In genomic region chr10:118729641-118730258, GRCh38 we compare ENCODE assay signal across 8 cellular contexts. TPM values are rescaled to one million over a fixed set of nuclear protein-coding genes. Genes with fewer than 3 reads are reported as not detected.
DNase-seq lines count a peak whose midpoint lies in the region; ATAC-seq and TF ChIP-seq lines count a peak whose summit lies in the region.

No MANE protein-coding gene starts in this region.

- peak; percentile 81 for ATAC-seq in GM21390 (IDR thresholded peaks at IDR 0.05; ENCODE audit: unreplicated experiment)
- peak; percentile 82 for ATAC-seq in HG03571 (IDR thresholded peaks at IDR 0.05; ENCODE audit: unreplicated experiment)
- peak; percentile 75 for ATAC-seq in stimulated activated effector memory CD8-positive, alpha-beta T cell treated with anti-CD3 and anti-CD28 coated beads, Interleukin-12 subunit alpha, Interleukin-12 subunit beta, amount 100 ng/mL, for 72 hours
- ATAC-seq in activated CD4-positive, CD25-positive, alpha-beta regulatory T cell treated with anti-CD3 and anti-CD28 coated beads, Interleukin-2, amount 50 U/mL, for 24 hours: no peak

- H3K4me1 Mint-ChIP-seq in stimulated activated effector memory CD8-positive, alpha-beta T cell treated with anti-CD3 and anti-CD28 coated beads, Interleukin-12 subunit alpha, Interleukin-12 subunit beta, amount 100 ng/mL, for 72 hours: peaks cover 48% of the 10 kb centered on the region

- H3K36me3 Mint-ChIP-seq in stimulated activated effector memory CD8-positive, alpha-beta T cell treated with anti-CD3 and anti-CD28 coated beads, Interleukin-12 subunit alpha, Interleukin-12 subunit beta, amount 100 ng/mL, for 72 hours: peaks cover 19% of the 10 kb centered on the region

- H3K9me3 Mint-ChIP-seq in stimulated activated effector memory CD8-positive, alpha-beta T cell treated with anti-CD3 and anti-CD28 coated beads, Interleukin-12 subunit alpha, Interleukin-12 subunit beta, amount 100 ng/mL, for 72 hours: no peaks in the 10 kb centered on the region

- H3K27ac ChIP-seq in dorsolateral prefrontal cortex: peak overlapping the region in 30 of 59 donors; percentile 4 to 60 (median 28)

- no peaks in the 10 kb centered on the region for H3K27me3 ChIP-seq in dorsolateral prefrontal cortex

- no peak for TF ChIP-seq CTCF in dorsolateral prefrontal cortex (IDR thresholded peaks at IDR 0.05 in 54 of 56, conservative IDR thresholded peaks at IDR 0.05 in 2 of 56; ENCODE audit: low read depth in 1 of 56, partially characterized antibody in 56 of 56)

- intact Hi-C loops in dorsolateral prefrontal cortex (cut with DNase I): no loop called here

- H3K4me3 Mint-ChIP-seq in stimulated activated effector memory CD8-positive, alpha-beta T cell treated with anti-CD3 and anti-CD28 coated beads, Interleukin-12 subunit alpha, Interleukin-12 subunit beta, amount 100 ng/mL, for 72 hours: no peak overlapping the region

- DNase-seq in GDM1 (lab: John Stamatoyannopoulos, UW): peak; percentile 23
- DNase-seq in dorsolateral prefrontal cortex: no peak
- DNase-seq in stimulated activated effector memory CD8-positive, alpha-beta T cell treated with anti-CD3 and anti-CD28 coated beads, Interleukin-12 subunit alpha, Interleukin-12 subunit beta, amount 100 ng/mL, for 72 hours (ENCODE audit: low spot score in 2 of 2): no peak
- DNase-seq in SW 1271 (lab: John Stamatoyannopoulos, UW): no peak
- DNase-seq in stimulated activated CD4-positive, alpha-beta T cell treated with anti-CD3 and anti-CD28 coated beads, Interleukin-15, amount 100 ng/mL, for 24 hours: no peak

- peak overlapping the region; percentile 55 for H3K27ac Mint-ChIP-seq in stimulated activated effector memory CD8-positive, alpha-beta T cell treated with anti-CD3 and anti-CD28 coated beads, Interleukin-12 subunit alpha, Interleukin-12 subunit beta, amount 100 ng/mL, for 72 hours

- no peak overlapping the region for H3K4me3 ChIP-seq in dorsolateral prefrontal cortex

RNA-seq across cellular contexts. Expression of gene CACUL1, which starts 25.0 kb away (rescaled TPM):
- 10 to 100 TPM; 35.3 to 76.5 (median 52.9) TPM for total RNA-seq in dorsolateral prefrontal cortex

Comparison
In these comparisons a context has a peak if more than half of its experiments do, and no peak if none do; other contexts are left out.
1. ATAC-seq: peak in GM21390 (single experiment), HG03571 (single experiment) and stimulated activated effector memory CD8-positive, alpha-beta T cell treated with anti-CD3 and anti-CD28 coated beads, Interleukin-12 subunit alpha, Interleukin-12 subunit beta, amount 100 ng/mL, for 72 hours (single experiment); none in activated CD4-positive, CD25-positive, alpha-beta regulatory T cell treated with anti-CD3 and anti-CD28 coated beads, Interleukin-2, amount 50 U/mL, for 24 hours (0 of 2).